ENCODE assay signal across 1 cellular context in the genomic region with DNA sequence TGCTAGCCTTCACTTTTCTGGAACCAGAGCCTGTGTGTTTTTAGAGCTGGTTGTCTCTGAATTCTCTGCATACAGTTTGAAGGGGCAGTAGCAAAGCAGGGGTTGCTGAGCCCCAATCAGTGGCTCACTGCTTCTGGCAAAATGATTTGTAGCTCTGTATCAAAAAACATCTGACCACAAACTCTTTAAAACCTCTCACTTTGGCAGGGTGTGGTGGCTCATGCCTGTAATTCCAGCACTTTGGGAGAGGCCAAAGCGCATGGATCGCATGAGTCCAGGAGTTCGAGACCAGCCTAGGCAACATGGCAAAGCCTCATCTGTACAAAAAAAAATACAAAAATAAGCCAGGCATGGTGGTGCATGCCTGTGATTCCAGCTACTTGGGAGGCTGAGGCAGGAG.
TF ChIP-seq lines count a peak whose summit lies in the region.

No MANE protein-coding gene starts in this region.

TF ChIP-seq in A549, 52 proteins besides CTCF, POLR2A, EP300 and RAD21:
- TF ChIP-seq KDM1A (IDR thresholded peaks at IDR 0.05; ENCODE audit: low read depth) = no peak
- TF ChIP-seq EHMT2 (IDR thresholded peaks at IDR 0.05; ENCODE audit: low read depth) = no peak
- no peak for TF ChIP-seq CBX2 (IDR thresholded peaks at IDR 0.05; ENCODE audit: borderline replicate concordance, low read depth)
- no peak for TF ChIP-seq KDM5A (IDR thresholded peaks at IDR 0.05)
- no peak for TF ChIP-seq SREBF2 (IDR thresholded peaks at IDR 0.05)
- no peak for TF ChIP-seq MAZ (IDR thresholded peaks at IDR 0.05; ENCODE audit: borderline replicate concordance, low read depth, low read length)
- no peak for TF ChIP-seq ESRRA (IDR thresholded peaks at IDR 0.05; ENCODE audit: borderline replicate concordance, low read length)
- no peak for TF ChIP-seq FOXS1 (CRISPR knock-in tag; IDR thresholded peaks at IDR 0.05)
- no peak for TF ChIP-seq HDAC2 (IDR thresholded peaks at IDR 0.05)
- TF ChIP-seq RCOR1 (IDR thresholded peaks at IDR 0.05; ENCODE audit: low read depth, low read length) = no peak
- no peak for TF ChIP-seq HOXA7 (CRISPR knock-in tag; IDR thresholded peaks at IDR 0.05)
- TF ChIP-seq GATA3 (IDR thresholded peaks at IDR 0.05; ENCODE audit: borderline replicate concordance) = no peak
- no peak for TF ChIP-seq HES2 (IDR thresholded peaks at IDR 0.05)
- no peak for TF ChIP-seq ZC3H11A (IDR thresholded peaks at IDR 0.05)
- no peak for TF ChIP-seq RARB (CRISPR knock-in tag; IDR thresholded peaks at IDR 0.05)
- TF ChIP-seq TFCP2L1 (CRISPR knock-in tag; IDR thresholded peaks at IDR 0.05) = no peak
- no peak for TF ChIP-seq SMC3 (IDR thresholded peaks at IDR 0.05)
